1 cellular context compared by ENCODE assay signal in genomic region chr16:75016451-75017081, GRCh38.
TF ChIP-seq lines count a peak whose summit lies in the region.
"Not testable (repeated sequence)": the region's sequence is repeated elsewhere in the genome, so short reads cannot be mapped to it uniquely, and the experiment has no call there.

No MANE protein-coding gene starts in this region.

TF ChIP-seq in HepG2, 621 proteins besides CTCF, POLR2A, EP300 and RAD21 (continues in another document):
- TF ChIP-seq ZNF318 (CRISPR knock-in tag; IDR thresholded peaks at IDR 0.05) (0 out of 2 replicates have a peak, but pooled peaks have one; percentile 52), ARNTL (CRISPR knock-in tag; IDR thresholded peaks at IDR 0.05) (peak; percentile 53; the same call in 1 of the 2 replicates), FOXA3 (CRISPR knock-in tag; IDR thresholded peaks at IDR 0.05) (peak; percentile 75), RARA (CRISPR knock-in tag; IDR thresholded peaks at IDR 0.05) (peak; percentile 70), CHD4 (IDR thresholded peaks at IDR 0.05; ENCODE audit: borderline replicate concordance, low read length) (peak; percentile 74; the same call in 1 of the 2 replicates), HDAC2 (CRISPR knock-in tag; IDR thresholded peaks at IDR 0.05) (peak; percentile 45; the same call in 1 of the 2 replicates), ZFY (CRISPR knock-in tag; IDR thresholded peaks at IDR 0.05) (peak; percentile 31; the same call in 1 of the 2 replicates), PHF21A (CRISPR knock-in tag; IDR thresholded peaks at IDR 0.05) (0 out of 2 replicates have a peak, but pooled peaks have one; percentile 23), TEF (CRISPR knock-in tag; IDR thresholded peaks at IDR 0.05) (0 out of 2 replicates have a peak, but pooled peaks have one; percentile 30), NR2F6 (CRISPR knock-in tag; IDR thresholded peaks at IDR 0.05) (peak; percentile 55; the same call in 1 of the 2 replicates), RXRA (CRISPR knock-in tag; IDR thresholded peaks at IDR 0.05) (peak; percentile 47; the same call in 1 of the 2 replicates), ZNF280D (CRISPR knock-in tag; IDR thresholded peaks at IDR 0.05) (peak; percentile 96), ZFP82 (CRISPR knock-in tag; IDR thresholded peaks at IDR 0.05; ENCODE audit: borderline replicate concordance) (0 out of 2 replicates have a peak, but pooled peaks have one; percentile 46), ZNF644 (CRISPR knock-in tag; IDR thresholded peaks at IDR 0.05; ENCODE audit: low read depth) (0 out of 2 replicates have a peak, but pooled peaks have one; percentile 24), ZBTB33 (CRISPR knock-in tag; IDR thresholded peaks at IDR 0.05) (peak; percentile 94), ZNF335 (CRISPR knock-in tag; IDR thresholded peaks at IDR 0.05) (0 out of 2 replicates have a peak, but pooled peaks have one; percentile 18), ZNF430 (CRISPR knock-in tag; IDR thresholded peaks at IDR 0.05) (peak; percentile 43; the same call in 1 of the 2 replicates), POGZ (CRISPR knock-in tag; IDR thresholded peaks at IDR 0.05) (peak; percentile 81), ARID3A (IDR thresholded peaks at IDR 0.05; ENCODE audit: low read depth, low read length) (peak; percentile 53; the same call in 1 of the 2 replicates), RCOR2 (CRISPR knock-in tag; IDR thresholded peaks at IDR 0.05) (peak; percentile 81), GATAD2A (CRISPR knock-in tag; IDR thresholded peaks at IDR 0.05) (peak; percentile 67; the same call in 1 of the 2 replicates), FOXA1 (CRISPR knock-in tag; IDR thresholded peaks at IDR 0.05) (0 out of 2 replicates have a peak, but pooled peaks have one; percentile 23), ARID5B (CRISPR knock-in tag; IDR thresholded peaks at IDR 0.05) (peak; percentile 71), KDM5B (CRISPR knock-in tag; IDR thresholded peaks at IDR 0.05; ENCODE audit: borderline replicate concordance) (0 out of 2 replicates have a peak, but pooled peaks have one; percentile 24), HOMEZ (CRISPR knock-in tag; IDR thresholded peaks at IDR 0.05; ENCODE audit: low read depth) (peak; percentile 85), SALL1 (CRISPR knock-in tag; IDR thresholded peaks at IDR 0.05) (0 out of 2 replicates have a peak, but pooled peaks have one; percentile 20), HDAC1 (CRISPR knock-in tag; IDR thresholded peaks at IDR 0.05) (peak; percentile 35; the same call in 1 of the 2 replicates), SRF (IDR thresholded peaks at IDR 0.05; ENCODE audit: low read depth, low read length) (peak; percentile 72), FOXP4 (CRISPR knock-in tag; IDR thresholded peaks at IDR 0.05) (peak; percentile 51)
- not testable (repeated sequence) for TF ChIP-seq NR2F6, FOXA1 (IDR thresholded peaks at IDR 0.05)
